In the genomic region with DNA sequence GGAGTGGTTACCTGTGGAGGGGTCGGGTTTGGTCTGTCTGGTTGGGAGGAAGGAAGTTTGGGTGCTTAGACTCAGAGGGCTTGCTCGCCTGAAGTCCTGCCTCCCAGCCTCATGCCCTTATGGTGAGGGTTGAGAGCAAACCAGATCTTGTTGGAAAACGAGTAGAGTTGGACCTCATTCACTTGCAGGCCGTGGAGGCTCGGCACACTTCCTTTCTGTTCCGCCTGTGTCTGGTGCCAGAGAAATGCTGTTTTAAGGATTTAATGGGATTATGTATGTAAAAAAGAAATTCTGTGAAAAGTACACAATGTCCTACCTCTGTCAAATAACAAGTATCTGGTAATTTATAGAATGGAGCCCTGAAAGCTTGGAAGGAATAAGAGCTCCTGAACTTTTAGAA, we compare ENCODE assay signal across 2 cellular contexts.
TF ChIP-seq lines count a peak whose summit lies in the region.

No MANE protein-coding gene starts in this region.

TF ChIP-seq in IMR-90, 13 proteins besides CTCF, POLR2A, EP300 and RAD21:
- TF ChIP-seq SMC3 (IDR thresholded peaks at IDR 0.05; ENCODE audit: low read depth, low read length) (no peak), BHLHE40 (IDR thresholded peaks at IDR 0.05; ENCODE audit: low read depth, low read length) (no peak), CEBPB (IDR thresholded peaks at IDR 0.05; ENCODE audit: low read depth, low read length) (no peak), RFX5 (IDR thresholded peaks at IDR 0.05; ENCODE audit: low read depth, low read length) (no peak)

TF ChIP-seq in endothelial cell of umbilical vein, 7 proteins besides CTCF, POLR2A, EP300 and RAD21:
- no peak for TF ChIP-seq GATA2 (IDR thresholded peaks at IDR 0.05; ENCODE audit: insufficient read depth, insufficient read length, low read depth, low read length)
- no peak for TF ChIP-seq JUN (IDR thresholded peaks at IDR 0.05; ENCODE audit: borderline replicate concordance, insufficient read depth, insufficient read length, low read depth)
- TF ChIP-seq, protein P1, sequence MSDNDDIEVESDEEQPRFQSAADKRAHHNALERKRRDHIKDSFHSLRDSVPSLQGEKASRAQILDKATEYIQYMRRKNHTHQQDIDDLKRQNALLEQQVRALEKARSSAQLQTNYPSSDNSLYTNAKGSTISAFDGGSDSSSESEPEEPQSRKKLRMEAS (IDR thresholded peaks at IDR 0.05; ENCODE audit: insufficient read depth, insufficient read length) = no peak
- no peak for TF ChIP-seq POLR2AphosphoS5 (IDR thresholded peaks at IDR 0.05; ENCODE audit: insufficient read depth, low read depth, low read length)
- no peak for TF ChIP-seq EZH2 (IDR thresholded peaks at IDR 0.05; ENCODE audit: borderline replicate concordance, low read depth, low read length, severe bottlenecking)
- no peak for TF ChIP-seq FOS (IDR thresholded peaks at IDR 0.05; ENCODE audit: borderline replicate concordance, insufficient read depth, low read length)
- TF ChIP-seq MYC (IDR thresholded peaks at IDR 0.05; ENCODE audit: low read depth, low read length) = no peak
